20 cellular contexts compared by ENCODE assay signal in genomic region chr15:53559364-53560253, GRCh38.
A peak's percentile ranks its signal among the peaks of the same experiment; 100 is the strongest.
DNase-seq lines count a peak whose midpoint lies in the region; ATAC-seq and TF ChIP-seq lines count a peak whose summit lies in the region.
"Had no signal": no experiment of that assay in that cellular context is flagged by ENCODE, and none has a peak within 500 bp of the region (broad histone marks: within the 10 kb centered on the region; RNA-seq: fewer than 3 reads in every experiment).

No MANE protein-coding gene starts in this region.

- DNase-seq in Calu3 (peak; percentile 37), NCI-H2227 treated with DMSO at 0.1 percent for 48 hours (lab: John Stamatoyannopoulos, UW) (peak; percentile 65), kidney tubule cell (ENCODE audit: low spot score) (peak; percentile 34), neural crest cell (ENCODE audit: low read depth, low spot score) (no peak), HK-2 (ENCODE audit: unreplicated experiment) (no peak)
- no peak for DNase-seq in activated naive CD8-positive, alpha-beta T cell treated with anti-CD3 and anti-CD28 coated beads for 36 hours
- DNase-seq: ACHN; activated gamma-delta T cell; brain microvascular endothelial cell; effector memory CD8-positive, alpha-beta T cell; esophagus squamous epithelium; H9; naive thymus-derived CD8-positive, alpha-beta T cell; NCI-H187; posterior cingulate gyrus; substantia nigra; WERI-Rb-1 had no signal

- BruUV-seq in Calu3 (replicated peaks; lab: Mats Ljungman, UMichigan) = no TSS peak

- intact Hi-C loops in Calu3 (cut with micrococcal nuclease; ENCODE audit: unreplicated experiment) = loop anchor here (2.0 to 10.0 kb wide), 3 partner anchors 51 to 235 kb away; no protein-coding TSS in a partner anchor

- TF ChIP-seq CTCF in Calu3 (IDR thresholded peaks at IDR 0.05; ENCODE audit: unreplicated experiment) (no peak), neural crest cell (conservative IDR thresholded peaks at IDR 0.05) (no peak)

- H3K9me3 Mint-ChIP-seq in Calu3 (ENCODE audit: low read depth, unreplicated experiment) (no peaks in the 10 kb centered on the region), neural crest cell (no peaks in the 10 kb centered on the region)
- no peaks in the 10 kb centered on the region for H3K9me3 Mint-ChIP-seq in activated naive CD8-positive, alpha-beta T cell treated with anti-CD3 and anti-CD28 coated beads for 36 hours
- H3K9me3 Mint-ChIP-seq: H9 had no signal

- H3K36me3 Mint-ChIP-seq in Calu3 (ENCODE audit: insufficient read depth, unreplicated experiment) (peaks cover 5% of the 10 kb centered on the region), neural crest cell (ENCODE audit: low read depth) (no peaks in the 10 kb centered on the region)
- no peaks in the 10 kb centered on the region for H3K36me3 Mint-ChIP-seq in activated naive CD8-positive, alpha-beta T cell treated with anti-CD3 and anti-CD28 coated beads for 36 hours
- H3K36me3 Mint-ChIP-seq: naive thymus-derived CD8-positive, alpha-beta T cell had no signal

- peak overlapping the region; percentile 53 for H3K4me3 Mint-ChIP-seq in Calu3 (ENCODE audit: low read depth, unreplicated experiment)
- H3K4me3 Mint-ChIP-seq in neural crest cell = peak overlapping the region; percentile 33
- no peak overlapping the region for H3K4me3 Mint-ChIP-seq in activated naive CD8-positive, alpha-beta T cell treated with anti-CD3 and anti-CD28 coated beads for 36 hours
- H3K4me3 Mint-ChIP-seq: effector memory CD8-positive, alpha-beta T cell; H9; naive thymus-derived CD8-positive, alpha-beta T cell had no signal

- CTCF ChIA-PET in Calu3 (lab: Charles Lee) = interaction anchor here (0.7 to 3.0 kb wide), 6 partner anchors 10 to 1035 kb away, joined by 3 to 11 read pairs (median 4); no protein-coding TSS in a partner anchor

- peak overlapping the region; percentile 92 for H3K27ac Mint-ChIP-seq in Calu3 (ENCODE audit: unreplicated experiment)
- peak overlapping the region; percentile 44 for H3K27ac Mint-ChIP-seq in neural crest cell (ENCODE audit: unreplicated experiment)
- H3K27ac Mint-ChIP-seq in activated naive CD8-positive, alpha-beta T cell treated with anti-CD3 and anti-CD28 coated beads for 36 hours = no peak overlapping the region
- H3K27ac Mint-ChIP-seq: effector memory CD8-positive, alpha-beta T cell; H9; naive thymus-derived CD8-positive, alpha-beta T cell had no signal

- H3K27me3 Mint-ChIP-seq in Calu3 (ENCODE audit: unreplicated experiment) (no peaks in the 10 kb centered on the region), neural crest cell (ENCODE audit: low read depth) (no peaks in the 10 kb centered on the region)
- H3K27me3 Mint-ChIP-seq in activated naive CD8-positive, alpha-beta T cell treated with anti-CD3 and anti-CD28 coated beads for 36 hours = peaks cover 14% of the 10 kb centered on the region
- H3K27me3 Mint-ChIP-seq: effector memory CD8-positive, alpha-beta T cell had no signal

- ATAC-seq in GM21825 (IDR thresholded peaks at IDR 0.05; ENCODE audit: unreplicated experiment) (no peak), GM18867 (IDR thresholded peaks at IDR 0.05; ENCODE audit: unreplicated experiment) (no peak)
- ATAC-seq: effector memory CD8-positive, alpha-beta T cell; gastroesophageal sphincter; naive thymus-derived CD8-positive, alpha-beta T cell had no signal

- H3K4me1 Mint-ChIP-seq in Calu3 (ENCODE audit: low read depth, unreplicated experiment) (peaks cover 34% of the 10 kb centered on the region), neural crest cell (peaks cover 55% of the 10 kb centered on the region)
- no peaks in the 10 kb centered on the region for H3K4me1 Mint-ChIP-seq in activated naive CD8-positive, alpha-beta T cell treated with anti-CD3 and anti-CD28 coated beads for 36 hours

Comparison
In these comparisons a context has a peak if more than half of its experiments do, and no peak if none do; other contexts are left out.
1. DNase-seq: peak in Calu3 (single experiment), NCI-H2227 treated with DMSO at 0.1 percent for 48 hours (single experiment) and kidney tubule cell (single experiment); none in neural crest cell (single experiment), HK-2 (single experiment) and activated naive CD8-positive, alpha-beta T cell treated with anti-CD3 and anti-CD28 coated beads for 36 hours (single experiment).